Comparison of ENCODE assay signal across 13 cellular contexts in the genomic region with DNA sequence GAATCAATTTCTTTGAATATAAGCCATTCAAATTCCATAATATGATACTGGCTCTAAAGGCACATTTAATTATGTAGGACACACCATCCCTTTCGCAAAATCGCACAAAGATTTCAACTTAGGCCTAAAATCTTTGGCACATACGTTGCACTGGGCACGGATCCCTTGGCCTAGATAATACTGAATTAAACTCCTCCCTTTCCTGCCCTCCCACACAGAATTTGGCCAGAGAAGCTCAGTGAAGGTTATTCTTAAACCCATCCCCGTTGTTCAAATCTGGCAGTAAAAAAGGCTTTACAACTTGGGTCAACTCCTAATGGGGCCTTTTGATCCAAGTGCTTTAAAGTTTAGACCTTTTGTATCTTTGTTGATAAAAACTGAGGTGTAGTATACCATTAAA.
A peak's percentile ranks its signal among the peaks of the same experiment; 100 is the strongest.
DNase-seq lines count a peak whose midpoint lies in the region; ATAC-seq and TF ChIP-seq lines count a peak whose summit lies in the region.
"Had no signal": no experiment of that assay in that cellular context is flagged by ENCODE, and none has a peak within 500 bp of the region (broad histone marks: within the 10 kb centered on the region; RNA-seq: fewer than 3 reads in every experiment).

No MANE protein-coding gene starts in this region.

- intact Hi-C loops in colonic mucosa (cut with DNase I) (no loop called here), sigmoid colon (cut with DNase I) (loop anchor here (5.0 kb wide), 2 partner anchors 156 to 246 kb away; partner anchors contain the start of gene PTPRG)

- H3K4me1 ChIP-seq in GM23338 (ENCODE audit: insufficient read depth) (peaks cover 75% of the 10 kb centered on the region), colonic mucosa (no peaks in the 10 kb centered on the region), hepatocyte (ENCODE audit: insufficient read depth) (peaks cover 18% of the 10 kb centered on the region), sigmoid colon (peaks cover 0 to 96% (median 87%) of the 10 kb centered on the region in 4 donors)

- no peak for TF ChIP-seq EP300 in sigmoid colon (IDR thresholded peaks at IDR 0.05)

- H3K9me2 ChIP-seq in GM23338 (ENCODE audit: insufficient read depth), result no peaks in the 10 kb centered on the region
- no peaks in the 10 kb centered on the region for H3K9me2 ChIP-seq in hepatocyte (replicated peaks; ENCODE audit: insufficient read depth)

- DNase-seq in GM23338 (ENCODE audit: low spot score), result no peak
- DNase-seq in colonic mucosa, result peak; percentile 58
- DNase-seq in hepatocyte (ENCODE audit: low spot score), result no peak
- DNase-seq in sigmoid colon, result peak; percentile 77
- DNase-seq in activated naive CD4-positive, alpha-beta T cell treated with anti-CD3 and anti-CD28 coated beads, Interleukin-2, amount 50 U/mL, for 72 hours (ENCODE audit: low spot score in 2 of 2), result no peak
- no peak for DNase-seq in NCI-H510A (lab: John Stamatoyannopoulos, UW)
- DNase-seq in D341Med (ENCODE audit: low spot score), result no peak
- DNase-seq in AG08395 (ENCODE audit: low spot score), result no peak
- DNase-seq: dermis blood vessel endothelial cell, DMS79 had no signal

- H3K9ac ChIP-seq in colonic mucosa (ENCODE audit: low read depth in 2 of 2, low read length in 2 of 2), result no peak overlapping the region

- peaks cover 84% of the 10 kb centered on the region for H3K4me1 Mint-ChIP-seq in GM23338
- H3K4me1 Mint-ChIP-seq: B cell had no signal

- no peaks in the 10 kb centered on the region for H3K36me3 Mint-ChIP-seq in GM23338 (ENCODE audit: low read depth)
- H3K36me3 Mint-ChIP-seq in activated naive CD4-positive, alpha-beta T cell treated with anti-CD3 and anti-CD28 coated beads, Interleukin-2, amount 50 U/mL, for 72 hours, result no peaks in the 10 kb centered on the region

- H3K27ac ChIP-seq in GM23338 (ENCODE audit: low read depth) (peak overlapping the region; percentile 73; the same call in 1 of the 2 replicates), colonic mucosa (peak overlapping the region; percentile 32), hepatocyte (peak overlapping the region; percentile 27), sigmoid colon (peak overlapping the region; percentile 4 to 80 (median 73))

- H3K27me3 Mint-ChIP-seq in GM23338 (ENCODE audit: insufficient read depth, low read depth, poor library complexity), result peaks cover 2% of the 10 kb centered on the region
- H3K27me3 Mint-ChIP-seq: B cell had no signal

- TF ChIP-seq POLR2A in sigmoid colon (IDR thresholded peaks at IDR 0.05), result no peak

- no peak overlapping the region for H3K27ac Mint-ChIP-seq in GM23338
- no peak overlapping the region for H3K27ac Mint-ChIP-seq in activated naive CD4-positive, alpha-beta T cell treated with anti-CD3 and anti-CD28 coated beads, Interleukin-2, amount 50 U/mL, for 72 hours
- H3K27ac Mint-ChIP-seq: B cell had no signal

- H3K79me2 ChIP-seq in GM23338 (replicated peaks; ENCODE audit: insufficient read depth) (peaks cover 100% of the 10 kb centered on the region), hepatocyte (peaks cover 18% of the 10 kb centered on the region)

- no peak for ATAC-seq in GM23338
- ATAC-seq in activated naive CD4-positive, alpha-beta T cell treated with anti-CD3 and anti-CD28 coated beads, Interleukin-2, amount 50 U/mL, for 72 hours, result no peak
- ATAC-seq: activated CD4-positive, CD25-positive, alpha-beta regulatory T cell treated with anti-CD3 and anti-CD28 coated beads, Interleukin-2, amount 50 U/mL, for 24 hours had no signal

- no peaks in the 10 kb centered on the region for H3K27me3 ChIP-seq in GM23338 (ENCODE audit: insufficient read depth)
- no peaks in the 10 kb centered on the region for H3K27me3 ChIP-seq in colonic mucosa
- H3K27me3 ChIP-seq in hepatocyte, result no peaks in the 10 kb centered on the region
- H3K27me3 ChIP-seq in sigmoid colon, result no peaks in the 10 kb centered on the region

- TF ChIP-seq CTCF in GM23338 (conservative IDR thresholded peaks at IDR 0.05; ENCODE audit: low read depth in 2 of 2) (no peak), colonic mucosa (IDR thresholded peaks at IDR 0.05) (no peak), hepatocyte (IDR thresholded peaks at IDR 0.05; ENCODE audit: poor library complexity) (no peak), sigmoid colon (IDR thresholded peaks at IDR 0.05) (no peak)

- H2AFZ ChIP-seq in GM23338 (no peak overlapping the region), hepatocyte (no peak overlapping the region)

- H4K20me1 ChIP-seq in GM23338 (replicated peaks; ENCODE audit: insufficient read depth), result peaks cover 29% of the 10 kb centered on the region
- peaks cover 3% of the 10 kb centered on the region for H4K20me1 ChIP-seq in hepatocyte (ENCODE audit: insufficient read depth, poor library complexity, severe bottlenecking)

- H3K4me3 Mint-ChIP-seq in GM23338, result no peak overlapping the region
- H3K4me3 Mint-ChIP-seq: B cell, HFFc6 had no signal

- H3K9me3 ChIP-seq in colonic mucosa (no peaks in the 10 kb centered on the region), hepatocyte (ENCODE audit: low read depth) (no peaks in the 10 kb centered on the region), sigmoid colon (no peaks in the 10 kb centered on the region)

- H3K4me3 ChIP-seq in GM23338 (no peak overlapping the region), colonic mucosa (no peak overlapping the region), hepatocyte (no peak overlapping the region), sigmoid colon (no peak overlapping the region)

- no peaks in the 10 kb centered on the region for H3K36me3 ChIP-seq in GM23338 (ENCODE audit: insufficient read depth)
- H3K36me3 ChIP-seq in colonic mucosa, result no peaks in the 10 kb centered on the region
- H3K36me3 ChIP-seq in hepatocyte (replicated peaks; ENCODE audit: insufficient read depth, low read depth), result no peaks in the 10 kb centered on the region
- H3K36me3 ChIP-seq in sigmoid colon, result no peaks in the 10 kb centered on the region

- WGBS in hepatocyte (ENCODE audit: low lambda C conversion rate, missing lambda C conversion rate), result 70% methylated on average over 5 of the region's 5 CpGs
- WGBS in sigmoid colon, 2 donors, result 18 to 50% methylated on average over 5 of the region's 5 CpGs

- no peaks in the 10 kb centered on the region for H3K9me3 Mint-ChIP-seq in GM23338
- no peaks in the 10 kb centered on the region for H3K9me3 Mint-ChIP-seq in activated naive CD4-positive, alpha-beta T cell treated with anti-CD3 and anti-CD28 coated beads, Interleukin-2, amount 50 U/mL, for 72 hours
- H3K9me3 Mint-ChIP-seq: HFFc6 had no signal

- no peaks in the 10 kb centered on the region for H3F3A ChIP-seq in GM23338 (replicated peaks; ENCODE audit: low read depth)

- peak overlapping the region; percentile 33; the same call in 1 of the 2 replicates for H3K4me2 ChIP-seq in GM23338
- peak overlapping the region; percentile 62 for H3K4me2 ChIP-seq in hepatocyte

TF ChIP-seq in GM23338, 12 proteins besides CTCF, POLR2A, EP300 and RAD21 (continues in another document):
- no peak for TF ChIP-seq EZH2 (IDR thresholded peaks at IDR 0.05; ENCODE audit: low read depth, unreplicated experiment)
- no peak for TF ChIP-seq EZH2phosphoT487 (IDR thresholded peaks at IDR 0.05; ENCODE audit: unreplicated experiment)
- TF ChIP-seq POLR2AphosphoS5 (IDR thresholded peaks at IDR 0.05; ENCODE audit: low read depth), result no peak
- TF ChIP-seq ZNF331 (CRISPR knock-in tag; IDR thresholded peaks at IDR 0.05; ENCODE audit: low read depth), result no peak
- TF ChIP-seq, protein P1, sequence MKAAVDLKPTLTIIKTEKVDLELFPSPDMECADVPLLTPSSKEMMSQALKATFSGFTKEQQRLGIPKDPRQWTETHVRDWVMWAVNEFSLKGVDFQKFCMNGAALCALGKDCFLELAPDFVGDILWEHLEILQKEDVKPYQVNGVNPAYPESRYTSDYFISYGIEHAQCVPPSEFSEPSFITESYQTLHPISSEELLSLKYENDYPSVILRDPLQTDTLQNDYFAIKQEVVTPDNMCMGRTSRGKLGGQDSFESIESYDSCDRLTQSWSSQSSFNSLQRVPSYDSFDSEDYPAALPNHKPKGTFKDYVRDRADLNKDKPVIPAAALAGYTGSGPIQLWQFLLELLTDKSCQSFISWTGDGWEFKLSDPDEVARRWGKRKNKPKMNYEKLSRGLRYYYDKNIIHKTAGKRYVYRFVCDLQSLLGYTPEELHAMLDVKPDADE (IDR thresholded peaks at IDR 0.05), result no peak
- TF ChIP-seq STAT1 (IDR thresholded peaks at IDR 0.05; ENCODE audit: unreplicated experiment), result no peak
- no peak for TF ChIP-seq REST (IDR thresholded peaks at IDR 0.05; ENCODE audit: unreplicated experiment)

Comparison
In these comparisons a context has a peak if more than half of its experiments do, and no peak if none do; other contexts are left out.
1. DNase-seq: peak in colonic mucosa (single experiment) and sigmoid colon (single experiment); none in GM23338 (single experiment), hepatocyte (single experiment), activated naive CD4-positive, alpha-beta T cell treated with anti-CD3 and anti-CD28 coated beads, Interleukin-2, amount 50 U/mL, for 72 hours (0 of 2), NCI-H510A (single experiment), D341Med (single experiment) and AG08395 (single experiment).
2. Peak in every context shown above with its lines, with median percentiles within 50 percentile points of each other: H3K27ac ChIP-seq.